ENCODE assay signal across 9 cellular contexts in genomic region chr2:203909946-203910476, GRCh38. TPM values are rescaled to one million over a fixed set of nuclear protein-coding genes. Genes with fewer than 3 reads are reported as not detected.
DNase-seq lines count a peak whose midpoint lies in the region; ATAC-seq, FAIRE-seq and TF ChIP-seq lines count a peak whose summit lies in the region.
"Had no signal": no experiment of that assay in that cellular context is flagged by ENCODE, and none has a peak within 500 bp of the region (broad histone marks: within the 10 kb centered on the region; RNA-seq: fewer than 3 reads in every experiment).

No MANE protein-coding gene starts in this region.

- no peaks in the 10 kb centered on the region for H3K79me2 ChIP-seq in Loucy (ENCODE audit: insufficient read depth, low read length)

- H3K4me3 ChIP-seq in CD4-positive, CD25-positive, alpha-beta regulatory T cell (ENCODE audit: low read depth, low read length) = peak overlapping the region; percentile 91
- H3K4me3 ChIP-seq in Loucy (ENCODE audit: low read length, poor library complexity, severe bottlenecking) = no peak overlapping the region
- peak overlapping the region; percentile 54 for H3K4me3 ChIP-seq in coronary artery
- peak overlapping the region in 2 of 4 donors; percentile 5 to 8 for H3K4me3 ChIP-seq in pancreas

- no peaks in the 10 kb centered on the region for H3K27me3 ChIP-seq in CD4-positive, CD25-positive, alpha-beta regulatory T cell (ENCODE audit: control insufficient read depth, insufficient read depth, low read length)
- H3K27me3 ChIP-seq in Loucy (ENCODE audit: insufficient read depth, low read length, poor library complexity, severe bottlenecking) (no peaks in the 10 kb centered on the region), pancreas (no peaks in the 10 kb centered on the region)

- intact Hi-C loops in pancreas (cut with DNase I) = no loop called here

- no peak overlapping the region for H3K4me2 ChIP-seq in Loucy (ENCODE audit: low read depth, low read length, poor library complexity, severe bottlenecking)

- no peaks in the 10 kb centered on the region for H3K9me3 ChIP-seq in CD4-positive, CD25-positive, alpha-beta regulatory T cell (ENCODE audit: control insufficient read depth in 2 of 2, low read length in 2 of 2)
- H3K9me3 ChIP-seq in Loucy (ENCODE audit: insufficient read depth, low read depth, low read length) (no peaks in the 10 kb centered on the region), pancreas (no peaks in the 10 kb centered on the region)

- DNase-seq in CD4-positive, CD25-positive, alpha-beta regulatory T cell = no peak
- DNase-seq in coronary artery (ENCODE audit: low spot score) (no peak), pancreas (no peak), H4 (ENCODE audit: low spot score) (no peak)

- WGBS in pancreas, 2 donors = 16 to 31% methylated on average over 6 of the region's 6 CpGs

- H3K27me3 Mint-ChIP-seq in CD4-positive, CD25-positive, alpha-beta regulatory T cell = no peaks in the 10 kb centered on the region

- H2AFZ ChIP-seq in Loucy (ENCODE audit: low read length) = peak overlapping the region; percentile 25; the same call in 1 of the 2 replicates

- no peak for FAIRE-seq in pancreas (lab: Jason Lieb, UNC)

- H4K20me1 ChIP-seq in Loucy (ENCODE audit: insufficient read depth, low read length, poor library complexity, severe bottlenecking) = no peaks in the 10 kb centered on the region

- no peaks in the 10 kb centered on the region for H3K36me3 ChIP-seq in CD4-positive, CD25-positive, alpha-beta regulatory T cell (ENCODE audit: control insufficient read depth, insufficient read depth, low read length)
- H3K36me3 ChIP-seq in Loucy (ENCODE audit: insufficient read depth, low read length) (no peaks in the 10 kb centered on the region), pancreas (no peaks in the 10 kb centered on the region)

- peaks cover 0 to 1% (median 0%) of the 10 kb centered on the region in 7 donors for H3K9me3 Mint-ChIP-seq in CD4-positive, CD25-positive, alpha-beta regulatory T cell

- H3K4me1 Mint-ChIP-seq in CD4-positive, CD25-positive, alpha-beta regulatory T cell = peaks cover 15 to 38% (median 29%) of the 10 kb centered on the region in 4 donors

- TF ChIP-seq CTCF in Loucy (conservative IDR thresholded peaks at IDR 0.05; ENCODE audit: low read length) (0 out of 2 replicates have a peak, but pooled peaks have one; percentile 6), coronary artery (IDR thresholded peaks at IDR 0.05) (no peak), pancreas (IDR thresholded peaks at IDR 0.05) (no peak)

- no peaks in the 10 kb centered on the region for H3K9me2 ChIP-seq in Loucy (replicated peaks; ENCODE audit: low read depth, low read length)

- no peaks in the 10 kb centered on the region for H3F3A ChIP-seq in Loucy (ENCODE audit: low read depth)

- H3K27ac ChIP-seq in CD4-positive, CD25-positive, alpha-beta regulatory T cell (ENCODE audit: insufficient read depth, low read length, poor library complexity, severe bottlenecking) = no peak overlapping the region
- H3K27ac ChIP-seq in coronary artery = peak overlapping the region; percentile 14 to 15
- no peak overlapping the region for H3K27ac ChIP-seq in pancreas

- ATAC-seq in CD4-positive, CD25-positive, alpha-beta regulatory T cell (ENCODE audit: low read depth in 2 of 2) = no peak
- ATAC-seq in pancreas (peak; percentile 6 to 44 (median 24)), HG03196 (IDR thresholded peaks at IDR 0.05; ENCODE audit: unreplicated experiment) (no peak), GM19351 (IDR thresholded peaks at IDR 0.05; ENCODE audit: unreplicated experiment) (no peak)

- peaks cover 12% of the 10 kb centered on the region for H3K4me1 ChIP-seq in CD4-positive, CD25-positive, alpha-beta regulatory T cell (ENCODE audit: control insufficient read depth, insufficient read depth, low read length, poor library complexity, severe bottlenecking)
- H3K4me1 ChIP-seq in Loucy (ENCODE audit: insufficient read depth, low read length, poor library complexity, severe bottlenecking) (no peaks in the 10 kb centered on the region), pancreas (peaks cover 8 to 24% (median 14%) of the 10 kb centered on the region in 3 donors)

- H3K36me3 Mint-ChIP-seq in CD4-positive, CD25-positive, alpha-beta regulatory T cell = no peaks in the 10 kb centered on the region

- no peak overlapping the region for H3K9ac ChIP-seq in Loucy (ENCODE audit: low read depth, low read length, poor library complexity, severe bottlenecking)

- peak overlapping the region in 2 of 3 donors; percentile 27 to 55 for H3K27ac Mint-ChIP-seq in CD4-positive, CD25-positive, alpha-beta regulatory T cell

- H3K4me3 Mint-ChIP-seq in CD4-positive, CD25-positive, alpha-beta regulatory T cell = peak overlapping the region; percentile 69 to 94 (median 78)

RNA-seq across cellular contexts. Expression of gene ICOS, which starts 26.6 kb away (rescaled TPM):
- 195 TPM for total RNA-seq in CD4-positive, CD25-positive, alpha-beta regulatory T cell
- 10 to 100 TPM; 33.0 to 45.2 (median 38.2) TPM for polyA plus RNA-seq in CD4-positive, CD25-positive, alpha-beta regulatory T cell
- total RNA-seq in pancreas = under 1 TPM in 3 of 6 donors, not detected in 3; 0.06 to 0.25 (median 0.14) TPM
- not detected for polyA plus RNA-seq in pancreas
- not detected in 2 replicates for total RNA-seq in H4 (2014; rRNA removed; shearing (Covaris generic))
- total RNA-seq: Daoy, glomerular endothelial cell had no signal

RNA-seq across cellular contexts. Expression of gene CTLA4, which starts 42.4 kb away (rescaled TPM):
- 459 TPM for total RNA-seq in CD4-positive, CD25-positive, alpha-beta regulatory T cell
- 10 to 100 TPM; 52.1 to 79.2 (median 55.7) TPM for polyA plus RNA-seq in CD4-positive, CD25-positive, alpha-beta regulatory T cell
- total RNA-seq in pancreas = under 1 TPM in 3 of 6 donors, not detected in 3; 0.16 to 0.25 (median 0.17) TPM
- polyA plus RNA-seq in pancreas = not detected
- not detected in 2 replicates for total RNA-seq in H4 (2014; rRNA removed; shearing (Covaris generic))
- total RNA-seq: Daoy, glomerular endothelial cell had no signal

Comparison
In these comparisons a context has a peak if more than half of its experiments do, and no peak if none do; other contexts are left out.
1. ATAC-seq: peak in pancreas (4 of 4); none in CD4-positive, CD25-positive, alpha-beta regulatory T cell (0 of 2), HG03196 (single experiment) and GM19351 (single experiment).
2. H3K27ac ChIP-seq: peak in coronary artery (2 of 2); none in CD4-positive, CD25-positive, alpha-beta regulatory T cell (single experiment) and pancreas (0 of 4).
3. RNA of gene ICOS, which starts 26.6 kb away (total RNA-seq): 195 TPM in CD4-positive, CD25-positive, alpha-beta regulatory T cell (single experiment); 0.06 to 0.25 TPM in pancreas and not detected in H4; every median in the first group is over 100 times any median in the second.
4. RNA of gene CTLA4, which starts 42.4 kb away (total RNA-seq): 459 TPM in CD4-positive, CD25-positive, alpha-beta regulatory T cell (single experiment); 0.16 to 0.25 TPM in pancreas and not detected in H4; every median in the first group is over 100 times any median in the second.